In the genomic region with DNA sequence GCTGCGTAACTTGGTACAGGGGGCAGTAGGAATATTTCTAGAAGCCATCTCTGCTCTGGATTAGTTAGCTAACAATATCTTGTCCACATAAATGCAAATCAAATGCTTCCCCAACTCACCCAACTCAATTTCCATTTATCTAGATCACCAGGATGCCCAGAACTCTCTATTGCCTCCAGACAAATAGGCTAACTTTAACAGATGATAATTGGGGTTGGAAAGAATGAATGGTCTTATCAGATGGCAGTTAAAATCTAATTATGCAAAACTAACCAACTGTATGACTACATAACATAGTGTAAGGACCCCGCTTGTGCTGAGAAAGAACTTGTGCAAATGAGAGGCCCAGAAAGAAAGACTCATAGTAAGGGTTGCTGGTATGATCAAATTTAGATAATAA, we compare ENCODE assay signal across 25 cellular contexts.
"Had no signal": no experiment of that assay in that cellular context is flagged by ENCODE, and none has a peak within 500 bp of the region (broad histone marks: within the 10 kb centered on the region; RNA-seq: fewer than 3 reads in every experiment).

No MANE protein-coding gene starts in this region.

- DNase-seq: islet precursor cell; left ventricle myocardium inferior; naive thymus-derived CD8-positive, alpha-beta T cell; nephron progenitor cell; ovary; right lobe of liver; stimulated activated CD4-positive, alpha-beta T cell treated with anti-CD3 and anti-CD28 coated beads, Interleukin-1b, Interleukin-23, amount 100 ng/mL, for 48 hours; stimulated activated CD4-positive, alpha-beta T cell treated with anti-CD3 and anti-CD28 coated beads, Interleukin-2, amount 100 ng/mL, for 48 hours; stimulated activated CD4-positive, alpha-beta T cell treated with anti-CD3 and anti-CD28 coated beads, Interleukin-4, amount 100 ng/mL, for 4 hours; stimulated activated CD8-positive, alpha-beta memory T cell treated with anti-CD3 and anti-CD28 coated beads, Interleukin-4, amount 100 ng/mL, for 48 hours; stimulated activated naive CD4-positive, alpha-beta T cell treated with Interleukin-2 at 50 U/mL for 16 hours; stimulated activated naive CD8-positive, alpha-beta T cell treated with anti-CD3 and anti-CD28 coated beads, Interleukin-15, amount 100 ng/mL, for 72 hours; substantia nigra; testis; thyroid gland; transverse colon; upper lobe of left lung had no signal

- H3K4me1 ChIP-seq: left ventricle myocardium inferior, neural progenitor cell, right atrium auricular region, right lobe of liver, testis, thyroid gland, transverse colon, upper lobe of left lung, vagina had no signal

- H3K27ac ChIP-seq: hepatocyte, left ventricle myocardium inferior, neural progenitor cell, ovary, right atrium auricular region, right lobe of liver, testis, thyroid gland, transverse colon, upper lobe of left lung, vagina had no signal

- H3K4me2 ChIP-seq: hepatocyte, neural progenitor cell, smooth muscle cell had no signal

- H3K27ac Mint-ChIP-seq: naive thymus-derived CD8-positive, alpha-beta T cell; nephron progenitor cell; neural progenitor cell; progenitor cell of endocrine pancreas; stimulated activated memory B cell treated with anti-CD40 and anti-IgM and Interleukin-4, amounts not matched to agents 10 μg/mL and 1 μg/mL and 100 μg/mL, for 72 hours; stimulated activated naive CD8-positive, alpha-beta T cell treated with anti-CD3 and anti-CD28 coated beads, Interleukin-15, amount 100 ng/mL, for 72 hours had no signal

- H3K4me3 ChIP-seq: hepatocyte, left ventricle myocardium inferior, lung, neural progenitor cell, ovary, right atrium auricular region, right lobe of liver, smooth muscle cell, testis, thyroid gland, transverse colon, upper lobe of left lung, vagina had no signal

- H3K27me3 ChIP-seq: hepatocyte, neural progenitor cell, ovary, right atrium auricular region, right lobe of liver, testis, thyroid gland, transverse colon, upper lobe of left lung, vagina had no signal

- ATAC-seq: naive thymus-derived CD8-positive, alpha-beta T cell; right lobe of liver; stimulated activated memory B cell treated with anti-CD40 and anti-IgM and Interleukin-4, amounts not matched to agents 10 μg/mL and 1 μg/mL and 100 μg/mL, for 72 hours; stimulated activated naive CD8-positive, alpha-beta T cell treated with anti-CD3 and anti-CD28 coated beads, Interleukin-15, amount 100 ng/mL, for 72 hours had no signal

- H3K9me3 Mint-ChIP-seq: nephron progenitor cell had no signal

- H3K4me1 Mint-ChIP-seq: naive thymus-derived CD8-positive, alpha-beta T cell; nephron progenitor cell; neural progenitor cell; stimulated activated memory B cell treated with anti-CD40 and anti-IgM and Interleukin-4, amounts not matched to agents 10 μg/mL and 1 μg/mL and 100 μg/mL, for 72 hours; stimulated activated naive CD8-positive, alpha-beta T cell treated with anti-CD3 and anti-CD28 coated beads, Interleukin-15, amount 100 ng/mL, for 72 hours had no signal

- H3K36me3 Mint-ChIP-seq: naive thymus-derived CD8-positive, alpha-beta T cell; neural progenitor cell; stimulated activated memory B cell treated with anti-CD40 and anti-IgM and Interleukin-4, amounts not matched to agents 10 μg/mL and 1 μg/mL and 100 μg/mL, for 72 hours had no signal

- H3K9ac ChIP-seq: neural progenitor cell had no signal

- H3K36me3 ChIP-seq: left ventricle myocardium inferior, neural progenitor cell, ovary, right atrium auricular region, right lobe of liver, thyroid gland, transverse colon, upper lobe of left lung, vagina had no signal

- H3K9me3 ChIP-seq: left ventricle myocardium inferior, ovary, right atrium auricular region, right lobe of liver, testis, thyroid gland, transverse colon, vagina had no signal

- H3K4me3 Mint-ChIP-seq: naive thymus-derived CD8-positive, alpha-beta T cell; nephron progenitor cell; neural progenitor cell; stimulated activated memory B cell treated with anti-CD40 and anti-IgM and Interleukin-4, amounts not matched to agents 10 μg/mL and 1 μg/mL and 100 μg/mL, for 72 hours; stimulated activated naive CD8-positive, alpha-beta T cell treated with anti-CD3 and anti-CD28 coated beads, Interleukin-15, amount 100 ng/mL, for 72 hours had no signal

- H2AFZ ChIP-seq: hepatocyte had no signal

- H3K27me3 Mint-ChIP-seq: naive thymus-derived CD8-positive, alpha-beta T cell; progenitor cell of endocrine pancreas; stimulated activated memory B cell treated with anti-CD40 and anti-IgM and Interleukin-4, amounts not matched to agents 10 μg/mL and 1 μg/mL and 100 μg/mL, for 72 hours; stimulated activated naive CD8-positive, alpha-beta T cell treated with anti-CD3 and anti-CD28 coated beads, Interleukin-15, amount 100 ng/mL, for 72 hours had no signal
